In genomic region chr7:89849052-89849451, GRCh38 we compare ENCODE assay signal across 31 cellular contexts.
"Had no signal": no experiment of that assay in that cellular context is flagged by ENCODE, and none has a peak within 500 bp of the region (broad histone marks: within the 10 kb centered on the region; RNA-seq: fewer than 3 reads in every experiment).

No MANE protein-coding gene starts in this region.

- H3K36me3 ChIP-seq: adrenal gland, brain microvascular endothelial cell, breast epithelium had no signal

- H3K36me3 Mint-ChIP-seq: activated CD4-positive, alpha-beta memory T cell treated with anti-CD3 and anti-CD28 coated beads for 36 hours; activated naive CD4-positive, alpha-beta T cell treated with anti-CD3 and anti-CD28 coated beads, Interleukin-2, amount 50 U/mL, for 72 hours; activated naive CD8-positive, alpha-beta T cell treated with anti-CD3 and anti-CD28 coated beads for 36 hours had no signal

- H3K4me3 Mint-ChIP-seq: activated B cell treated with CpG ODN at 0.5 μM for 24 hours; activated CD4-positive, alpha-beta memory T cell treated with anti-CD3 and anti-CD28 coated beads for 36 hours; activated CD4-positive, alpha-beta T cell treated with anti-CD3 and anti-CD28 coated beads, Interleukin-2, amount 10 ng/mL, durations not matched to agents 24 days and 14 days; activated CD8-positive, alpha-beta T cell treated with anti-CD3 and anti-CD28 coated beads for 36 hours; activated naive CD8-positive, alpha-beta T cell treated with anti-CD3 and anti-CD28 coated beads for 36 hours; activated T-cell treated with anti-CD3 and anti-CD28 coated beads, Interleukin-2, amount 50 U/mL, for 4 hours; activated T-cell treated with anti-CD3 and anti-CD28 coated beads, Interleukin-2, amount 50 U/mL, for 72 hours; activated T-helper 1 cell treated with anti-CD3 and anti-CD28 coated beads, Interleukin-12 subunit alpha, Interleukin-12 subunit beta, Interleukin-2, Interleukin-4 antibody, amounts not matched to agents 30 ng/mL and 10 ng/mL and 1 ng/mL, durations not matched to agents 14 hours and 24 hours and 36 hours; activated T-helper 17 cell treated with anti-CD3 and anti-CD28 coated beads, Interleukin-2, amount 50 U/mL, for 72 hours; T-helper 2 cell treated with Interferon-gamma antibody and Interleukin-4, amounts not matched to agents 5 μg/mL and 100 μg/mL, for 36 hours had no signal

- H3K27me3 Mint-ChIP-seq: activated B cell treated with CpG ODN at 0.5 μM for 24 hours; activated CD4-positive, alpha-beta memory T cell treated with anti-CD3 and anti-CD28 coated beads for 36 hours; activated CD4-positive, alpha-beta T cell treated with anti-CD3 and anti-CD28 coated beads, Interleukin-2, amount 10 ng/mL, durations not matched to agents 24 days and 14 days; activated T-helper 17 cell treated with anti-CD3 and anti-CD28 coated beads, Interleukin-2, amount 50 U/mL, for 72 hours had no signal

- H3K4me1 ChIP-seq: adrenal gland, body of pancreas, breast epithelium had no signal

- H3K4me3 ChIP-seq: adrenal gland, body of pancreas, breast epithelium had no signal

- DNase-seq: activated B cell treated with CpG ODN at 0.5 μM for 24 hours; activated CD4-positive, alpha-beta memory T cell treated with anti-CD3 and anti-CD28 coated beads for 36 hours; activated CD4-positive, alpha-beta T cell treated with anti-CD3 and anti-CD28 coated beads for 4 hours; activated CD4-positive, alpha-beta T cell treated with anti-CD3 and anti-CD28 coated beads, Interleukin-2, amount 10 ng/mL, durations not matched to agents 24 days and 14 days; activated CD4-positive, alpha-beta T cell treated with anti-CD3 and anti-CD28 coated beads, Interleukin-2, amount 50 U/mL, for 1 hour; activated CD4-positive, alpha-beta T cell treated with anti-CD3 and anti-CD28 coated beads, Interleukin-2, amount 50 U/mL, for 4 hours; activated CD4-positive, CD25-positive, alpha-beta regulatory T cell treated with anti-CD3 and anti-CD28 coated beads, Interleukin-2, amount 50 U/mL, for 72 hours; activated CD8-positive, alpha-beta memory T cell treated with anti-CD3 and anti-CD28 coated beads, Interleukin-2, amount 50 U/mL, for 4 hours; activated CD8-positive, alpha-beta T cell treated with anti-CD3 and anti-CD28 coated beads for 36 hours; activated effector memory CD4-positive, alpha-beta T cell treated with Interleukin-2 at 50 U/mL for 16 hours; activated gamma-delta T cell; activated naive CD4-positive, alpha-beta T cell treated with anti-CD3 and anti-CD28 coated beads, Interleukin-2, amount 50 U/mL, for 16 hours; activated naive CD4-positive, alpha-beta T cell treated with Interleukin-2 at 50 U/mL for 16 hours; activated naive CD8-positive, alpha-beta T cell treated with anti-CD3 and anti-CD28 coated beads for 36 hours; activated T-cell treated with anti-CD3 and anti-CD28 coated beads for 4 hours; activated T-cell treated with anti-CD3 and anti-CD28 coated beads, Interleukin-2, amount 50 U/mL, for 1 hour; activated T-cell treated with anti-CD3 and anti-CD28 coated beads, Interleukin-2, amount 50 U/mL, for 4 hours; activated T-cell treated with anti-CD3 and anti-CD28 coated beads, Interleukin-2, amount 50 U/mL, for 72 hours; adrenal gland; amniotic stem cell; aorta; body of pancreas; brain microvascular endothelial cell; central memory CD4-positive, alpha-beta T cell; T-helper 9 cell had no signal

- H3K4me1 Mint-ChIP-seq: activated B cell treated with CpG ODN at 0.5 μM for 24 hours; activated CD4-positive, alpha-beta T cell treated with anti-CD3 and anti-CD28 coated beads, Interleukin-2, amount 10 ng/mL, durations not matched to agents 24 days and 14 days; activated naive CD8-positive, alpha-beta T cell treated with anti-CD3 and anti-CD28 coated beads for 36 hours; activated T-helper 17 cell treated with anti-CD3 and anti-CD28 coated beads, Interleukin-2, amount 50 U/mL, for 72 hours had no signal

- H3K9me3 ChIP-seq: body of pancreas, breast epithelium had no signal

- H3K27me3 ChIP-seq: adrenal gland, body of pancreas, brain microvascular endothelial cell, breast epithelium had no signal

- H3K27ac Mint-ChIP-seq: activated B cell treated with CpG ODN at 0.5 μM for 24 hours; activated CD4-positive, alpha-beta memory T cell treated with anti-CD3 and anti-CD28 coated beads for 36 hours; activated CD4-positive, alpha-beta T cell treated with anti-CD3 and anti-CD28 coated beads, Interleukin-2, amount 10 ng/mL, durations not matched to agents 24 days and 14 days; activated CD8-positive, alpha-beta T cell treated with anti-CD3 and anti-CD28 coated beads for 36 hours; activated naive CD4-positive, alpha-beta T cell treated with anti-CD3 and anti-CD28 coated beads, Interleukin-2, amount 50 U/mL, for 72 hours; activated naive CD8-positive, alpha-beta T cell treated with anti-CD3 and anti-CD28 coated beads for 36 hours; activated T-cell treated with anti-CD3 and anti-CD28 coated beads, Interleukin-2, amount 50 U/mL, for 72 hours; activated T-helper 1 cell treated with anti-CD3 and anti-CD28 coated beads, Interleukin-12 subunit alpha, Interleukin-12 subunit beta, Interleukin-2, Interleukin-4 antibody, amounts not matched to agents 30 ng/mL and 10 ng/mL and 1 ng/mL, durations not matched to agents 14 hours and 24 hours and 36 hours; activated T-helper 17 cell treated with anti-CD3 and anti-CD28 coated beads, Interleukin-2, amount 50 U/mL, for 72 hours; T-helper 2 cell treated with Interferon-gamma antibody and Interleukin-4, amounts not matched to agents 5 μg/mL and 100 μg/mL, for 36 hours had no signal

- ATAC-seq: activated CD8-positive, alpha-beta T cell treated with anti-CD3 and anti-CD28 coated beads for 36 hours; activated naive CD4-positive, alpha-beta T cell treated with anti-CD3 and anti-CD28 coated beads, Interleukin-2, amount 50 U/mL, for 72 hours; activated T-cell treated with anti-CD3 and anti-CD28 coated beads, Interleukin-2, amount 50 U/mL, for 4 hours; activated T-cell treated with anti-CD3 and anti-CD28 coated beads, Interleukin-2, amount 50 U/mL, for 72 hours; activated T-helper 17 cell treated with anti-CD3 and anti-CD28 coated beads, Interleukin-2, amount 50 U/mL, for 72 hours; body of pancreas had no signal

- H3K27ac ChIP-seq: adrenal gland, body of pancreas, brain microvascular endothelial cell, breast epithelium, VCaP had no signal

- H3K9me3 Mint-ChIP-seq: activated CD4-positive, alpha-beta memory T cell treated with anti-CD3 and anti-CD28 coated beads for 36 hours; activated CD4-positive, alpha-beta T cell treated with anti-CD3 and anti-CD28 coated beads, Interleukin-2, amount 10 ng/mL, durations not matched to agents 24 days and 14 days; activated CD8-positive, alpha-beta T cell treated with anti-CD3 and anti-CD28 coated beads for 36 hours; activated naive CD4-positive, alpha-beta T cell treated with anti-CD3 and anti-CD28 coated beads, Interleukin-2, amount 50 U/mL, for 72 hours; activated naive CD8-positive, alpha-beta T cell treated with anti-CD3 and anti-CD28 coated beads for 36 hours; activated T-helper 1 cell treated with anti-CD3 and anti-CD28 coated beads, Interleukin-12 subunit alpha, Interleukin-12 subunit beta, Interleukin-2, Interleukin-4 antibody, amounts not matched to agents 30 ng/mL and 10 ng/mL and 1 ng/mL, durations not matched to agents 14 hours and 24 hours and 36 hours; activated T-helper 17 cell treated with anti-CD3 and anti-CD28 coated beads, Interleukin-2, amount 50 U/mL, for 72 hours; T-helper 2 cell treated with Interferon-gamma antibody and Interleukin-4, amounts not matched to agents 5 μg/mL and 100 μg/mL, for 36 hours had no signal
